Comparison of ENCODE assay signal across 1 cellular context in the genomic region with DNA sequence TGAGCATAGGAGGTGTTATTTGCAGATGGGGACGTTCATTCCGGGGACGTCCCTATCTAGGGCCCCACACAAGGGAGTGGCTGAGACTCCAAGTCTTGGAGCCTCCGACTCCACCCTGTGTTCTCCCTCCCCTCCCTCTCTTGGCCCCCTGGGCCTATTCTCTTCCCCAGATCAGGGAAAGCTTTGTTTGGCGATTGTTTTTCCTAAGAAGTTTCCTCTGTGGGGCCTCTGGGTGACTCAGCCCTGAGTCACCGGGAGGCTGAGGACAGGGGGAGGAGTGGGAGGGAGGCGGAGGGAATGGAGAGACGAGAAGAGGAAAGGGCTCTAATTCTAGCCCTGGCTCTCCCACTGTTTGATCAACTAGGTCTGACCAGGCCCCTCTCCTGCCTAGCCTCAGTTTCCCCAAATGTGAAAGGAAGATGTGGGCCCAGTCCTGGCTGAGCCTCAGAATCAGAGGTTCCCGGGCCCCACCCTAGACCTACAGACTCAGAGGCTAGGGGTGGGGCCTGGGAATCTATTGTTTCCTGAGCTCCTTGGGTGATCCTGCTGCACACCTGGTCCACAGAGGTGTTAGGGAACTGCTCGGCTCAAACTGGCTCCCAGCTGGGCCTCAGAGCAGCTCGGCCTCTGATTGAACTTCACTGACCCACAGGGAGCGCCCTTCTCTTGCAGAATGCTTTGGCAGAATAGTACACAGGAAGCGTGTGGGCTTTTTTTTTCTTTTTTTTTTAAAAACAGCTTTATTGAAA.
TF ChIP-seq lines count a peak whose summit lies in the region.

No MANE protein-coding gene starts in this region.

TF ChIP-seq in HepG2, 621 proteins besides CTCF, POLR2A, EP300 and RAD21 (continued from another document and continues in another):
- no peak for TF ChIP-seq ZSCAN31 (CRISPR knock-in tag; IDR thresholded peaks at IDR 0.05; ENCODE audit: low read depth)
- no peak for TF ChIP-seq ZNF101 (CRISPR knock-in tag; IDR thresholded peaks at IDR 0.05; ENCODE audit: borderline replicate concordance, low read depth)
- no peak for TF ChIP-seq PITX1 (CRISPR knock-in tag; IDR thresholded peaks at IDR 0.05)
- TF ChIP-seq, protein P1, sequence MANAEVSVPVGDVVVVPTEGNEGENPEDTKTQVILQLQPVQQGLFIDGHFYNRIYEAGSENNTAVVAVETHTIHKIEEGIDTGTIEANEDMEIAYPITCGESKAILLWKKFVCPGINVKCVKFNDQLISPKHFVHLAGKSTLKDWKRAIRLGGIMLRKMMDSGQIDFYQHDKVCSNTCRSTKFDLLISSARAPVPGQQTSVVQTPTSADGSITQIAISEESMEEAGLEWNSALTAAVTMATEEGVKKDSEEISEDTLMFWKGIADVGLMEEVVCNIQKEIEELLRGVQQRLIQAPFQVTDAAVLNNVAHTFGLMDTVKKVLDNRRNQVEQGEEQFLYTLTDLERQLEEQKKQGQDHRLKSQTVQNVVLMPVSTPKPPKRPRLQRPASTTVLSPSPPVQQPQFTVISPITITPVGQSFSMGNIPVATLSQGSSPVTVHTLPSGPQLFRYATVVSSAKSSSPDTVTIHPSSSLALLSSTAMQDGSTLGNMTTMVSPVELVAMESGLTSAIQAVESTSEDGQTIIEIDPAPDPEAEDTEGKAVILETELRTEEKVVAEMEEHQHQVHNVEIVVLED (CRISPR knock-in tag; IDR thresholded peaks at IDR 0.05; ENCODE audit: borderline replicate concordance): no peak
- no peak for TF ChIP-seq ZNF549 (CRISPR knock-in tag; IDR thresholded peaks at IDR 0.05)
- no peak for TF ChIP-seq ZNF160 (CRISPR knock-in tag; IDR thresholded peaks at IDR 0.05)
- no peak for TF ChIP-seq ZNF788 (CRISPR knock-in tag; IDR thresholded peaks at IDR 0.05; ENCODE audit: borderline replicate concordance)
- TF ChIP-seq ZNF383 (CRISPR knock-in tag; IDR thresholded peaks at IDR 0.05; ENCODE audit: borderline replicate concordance): no peak
- TF ChIP-seq KLF11 (CRISPR knock-in tag; IDR thresholded peaks at IDR 0.05): no peak
- TF ChIP-seq TRIM24 (CRISPR knock-in tag; IDR thresholded peaks at IDR 0.05): no peak
- TF ChIP-seq PLRG1 (conservative IDR thresholded peaks at IDR 0.05): no peak
- TF ChIP-seq, protein P2, sequence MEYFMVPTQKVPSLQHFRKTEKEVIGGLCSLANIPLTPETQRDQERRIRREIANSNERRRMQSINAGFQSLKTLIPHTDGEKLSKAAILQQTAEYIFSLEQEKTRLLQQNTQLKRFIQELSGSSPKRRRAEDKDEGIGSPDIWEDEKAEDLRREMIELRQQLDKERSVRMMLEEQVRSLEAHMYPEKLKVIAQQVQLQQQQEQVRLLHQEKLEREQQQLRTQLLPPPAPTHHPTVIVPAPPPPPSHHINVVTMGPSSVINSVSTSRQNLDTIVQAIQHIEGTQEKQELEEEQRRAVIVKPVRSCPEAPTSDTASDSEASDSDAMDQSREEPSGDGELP (IDR thresholded peaks at IDR 0.05; ENCODE audit: borderline replicate concordance, low read depth): peak; percentile 62; the same call in 1 of the 2 replicates
- TF ChIP-seq, protein P3, sequence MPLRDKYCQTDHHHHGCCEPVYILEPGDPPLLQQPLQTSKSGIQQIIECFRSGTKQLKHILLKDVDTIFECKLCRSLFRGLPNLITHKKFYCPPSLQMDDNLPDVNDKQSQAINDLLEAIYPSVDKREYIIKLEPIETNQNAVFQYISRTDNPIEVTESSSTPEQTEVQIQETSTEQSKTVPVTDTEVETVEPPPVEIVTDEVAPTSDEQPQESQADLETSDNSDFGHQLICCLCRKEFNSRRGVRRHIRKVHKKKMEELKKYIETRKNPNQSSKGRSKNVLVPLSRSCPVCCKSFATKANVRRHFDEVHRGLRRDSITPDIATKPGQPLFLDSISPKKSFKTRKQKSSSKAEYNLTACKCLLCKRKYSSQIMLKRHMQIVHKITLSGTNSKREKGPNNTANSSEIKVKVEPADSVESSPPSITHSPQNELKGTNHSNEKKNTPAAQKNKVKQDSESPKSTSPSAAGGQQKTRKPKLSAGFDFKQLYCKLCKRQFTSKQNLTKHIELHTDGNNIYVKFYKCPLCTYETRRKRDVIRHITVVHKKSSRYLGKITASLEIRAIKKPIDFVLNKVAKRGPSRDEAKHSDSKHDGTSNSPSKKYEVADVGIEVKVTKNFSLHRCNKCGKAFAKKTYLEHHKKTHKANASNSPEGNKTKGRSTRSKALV (CRISPR knock-in tag; IDR thresholded peaks at IDR 0.05): no peak
- TF ChIP-seq, protein P4, sequence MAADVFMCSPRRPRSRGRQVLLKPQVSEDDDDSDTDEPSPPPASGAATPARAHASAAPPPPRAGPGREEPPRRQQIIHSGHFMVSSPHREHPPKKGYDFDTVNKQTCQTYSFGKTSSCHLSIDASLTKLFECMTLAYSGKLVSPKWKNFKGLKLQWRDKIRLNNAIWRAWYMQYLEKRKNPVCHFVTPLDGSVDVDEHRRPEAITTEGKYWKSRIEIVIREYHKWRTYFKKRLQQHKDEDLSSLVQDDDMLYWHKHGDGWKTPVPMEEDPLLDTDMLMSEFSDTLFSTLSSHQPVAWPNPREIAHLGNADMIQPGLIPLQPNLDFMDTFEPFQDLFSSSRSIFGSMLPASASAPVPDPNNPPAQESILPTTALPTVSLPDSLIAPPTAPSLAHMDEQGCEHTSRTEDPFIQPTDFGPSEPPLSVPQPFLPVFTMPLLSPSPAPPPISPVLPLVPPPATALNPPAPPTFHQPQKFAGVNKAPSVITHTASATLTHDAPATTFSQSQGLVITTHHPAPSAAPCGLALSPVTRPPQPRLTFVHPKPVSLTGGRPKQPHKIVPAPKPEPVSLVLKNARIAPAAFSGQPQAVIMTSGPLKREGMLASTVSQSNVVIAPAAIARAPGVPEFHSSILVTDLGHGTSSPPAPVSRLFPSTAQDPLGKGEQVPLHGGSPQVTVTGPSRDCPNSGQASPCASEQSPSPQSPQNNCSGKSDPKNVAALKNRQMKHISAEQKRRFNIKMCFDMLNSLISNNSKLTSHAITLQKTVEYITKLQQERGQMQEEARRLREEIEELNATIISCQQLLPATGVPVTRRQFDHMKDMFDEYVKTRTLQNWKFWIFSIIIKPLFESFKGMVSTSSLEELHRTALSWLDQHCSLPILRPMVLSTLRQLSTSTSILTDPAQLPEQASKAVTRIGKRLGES (CRISPR knock-in tag; IDR thresholded peaks at IDR 0.05; ENCODE audit: borderline replicate concordance): no peak
- no peak for TF ChIP-seq HNRNPH1 (optimal IDR thresholded peaks at IDR 0.05; ENCODE audit: low read depth, low read length)
- TF ChIP-seq ZNF562 (CRISPR knock-in tag; IDR thresholded peaks at IDR 0.05; ENCODE audit: borderline replicate concordance): no peak
- TF ChIP-seq, protein P5, sequence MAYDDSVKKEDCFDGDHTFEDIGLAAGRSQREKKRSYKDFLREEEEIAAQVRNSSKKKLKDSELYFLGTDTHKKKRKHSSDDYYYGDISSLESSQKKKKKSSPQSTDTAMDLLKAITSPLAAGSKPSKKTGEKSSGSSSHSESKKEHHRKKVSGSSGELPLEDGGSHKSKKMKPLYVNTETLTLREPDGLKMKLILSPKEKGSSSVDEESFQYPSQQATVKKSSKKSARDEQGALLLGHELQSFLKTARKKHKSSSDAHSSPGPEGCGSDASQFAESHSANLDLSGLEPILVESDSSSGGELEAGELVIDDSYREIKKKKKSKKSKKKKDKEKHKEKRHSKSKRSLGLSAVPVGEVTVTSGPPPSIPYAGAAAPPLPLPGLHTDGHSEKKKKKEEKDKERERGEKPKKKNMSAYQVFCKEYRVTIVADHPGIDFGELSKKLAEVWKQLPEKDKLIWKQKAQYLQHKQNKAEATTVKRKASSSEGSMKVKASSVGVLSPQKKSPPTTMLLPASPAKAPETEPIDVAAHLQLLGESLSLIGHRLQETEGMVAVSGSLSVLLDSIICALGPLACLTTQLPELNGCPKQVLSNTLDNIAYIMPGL (CRISPR knock-in tag; IDR thresholded peaks at IDR 0.05; ENCODE audit: borderline replicate concordance in 1 of 2, low read depth in 1 of 2): peak; percentile 7 to 16; a peak in 1 of 4 replicates
- peak; percentile 45; the same call in 1 of the 2 replicates for TF ChIP-seq KDM6A (CRISPR knock-in tag; IDR thresholded peaks at IDR 0.05; ENCODE audit: low read depth)
- TF ChIP-seq, protein P6, sequence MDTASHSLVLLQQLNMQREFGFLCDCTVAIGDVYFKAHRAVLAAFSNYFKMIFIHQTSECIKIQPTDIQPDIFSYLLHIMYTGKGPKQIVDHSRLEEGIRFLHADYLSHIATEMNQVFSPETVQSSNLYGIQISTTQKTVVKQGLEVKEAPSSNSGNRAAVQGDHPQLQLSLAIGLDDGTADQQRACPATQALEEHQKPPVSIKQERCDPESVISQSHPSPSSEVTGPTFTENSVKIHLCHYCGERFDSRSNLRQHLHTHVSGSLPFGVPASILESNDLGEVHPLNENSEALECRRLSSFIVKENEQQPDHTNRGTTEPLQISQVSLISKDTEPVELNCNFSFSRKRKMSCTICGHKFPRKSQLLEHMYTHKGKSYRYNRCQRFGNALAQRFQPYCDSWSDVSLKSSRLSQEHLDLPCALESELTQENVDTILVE (CRISPR knock-in tag; IDR thresholded peaks at IDR 0.05): no peak
- no peak for TF ChIP-seq MAF1 (CRISPR knock-in tag; IDR thresholded peaks at IDR 0.05; ENCODE audit: borderline replicate concordance)
- TF ChIP-seq, protein P7, sequence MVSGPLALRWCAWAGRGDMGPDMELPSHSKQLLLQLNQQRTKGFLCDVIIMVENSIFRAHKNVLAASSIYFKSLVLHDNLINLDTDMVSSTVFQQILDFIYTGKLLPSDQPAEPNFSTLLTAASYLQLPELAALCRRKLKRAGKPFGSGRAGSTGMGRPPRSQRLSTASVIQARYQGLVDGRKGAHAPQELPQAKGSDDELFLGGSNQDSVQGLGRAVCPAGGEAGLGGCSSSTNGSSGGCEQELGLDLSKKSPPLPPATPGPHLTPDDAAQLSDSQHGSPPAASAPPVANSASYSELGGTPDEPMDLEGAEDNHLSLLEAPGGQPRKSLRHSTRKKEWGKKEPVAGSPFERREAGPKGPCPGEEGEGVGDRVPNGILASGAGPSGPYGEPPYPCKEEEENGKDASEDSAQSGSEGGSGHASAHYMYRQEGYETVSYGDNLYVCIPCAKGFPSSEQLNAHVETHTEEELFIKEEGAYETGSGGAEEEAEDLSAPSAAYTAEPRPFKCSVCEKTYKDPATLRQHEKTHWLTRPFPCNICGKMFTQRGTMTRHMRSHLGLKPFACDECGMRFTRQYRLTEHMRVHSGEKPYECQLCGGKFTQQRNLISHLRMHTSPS (CRISPR knock-in tag; IDR thresholded peaks at IDR 0.05; ENCODE audit: low read depth): no peak
- no peak for TF ChIP-seq MTF1 (CRISPR knock-in tag; IDR thresholded peaks at IDR 0.05)
- no peak for TF ChIP-seq POLR2AphosphoS5 (IDR thresholded peaks at IDR 0.05; ENCODE audit: low read depth, low read length)
- TF ChIP-seq KMT2B (CRISPR knock-in tag; IDR thresholded peaks at IDR 0.05): no peak
- no peak for TF ChIP-seq FOXM1 (CRISPR knock-in tag; IDR thresholded peaks at IDR 0.05)
- no peak for TF ChIP-seq GATA4 (IDR thresholded peaks at IDR 0.05; ENCODE audit: borderline replicate concordance, low read depth)
- peak; percentile 48 for TF ChIP-seq FOXA3 (CRISPR knock-in tag; IDR thresholded peaks at IDR 0.05)
- TF ChIP-seq, protein P8, sequence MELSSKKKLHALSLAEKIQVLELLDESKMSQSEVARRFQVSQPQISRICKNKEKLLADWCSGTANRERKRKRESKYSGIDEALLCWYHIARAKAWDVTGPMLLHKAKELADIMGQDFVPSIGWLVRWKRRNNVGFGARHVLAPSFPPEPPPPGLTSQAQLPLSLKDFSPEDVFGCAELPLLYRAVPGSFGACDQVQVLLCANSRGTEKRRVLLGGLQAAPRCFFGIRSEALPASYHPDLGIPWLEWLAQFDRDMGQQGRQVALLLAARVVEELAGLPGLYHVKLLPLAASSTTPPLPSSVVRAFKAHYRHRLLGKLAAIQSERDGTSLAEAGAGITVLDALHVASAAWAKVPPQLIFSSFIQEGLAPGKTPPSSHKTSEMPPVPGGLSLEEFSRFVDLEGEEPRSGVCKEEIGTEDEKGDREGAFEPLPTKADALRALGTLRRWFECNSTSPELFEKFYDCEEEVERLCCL (CRISPR knock-in tag; IDR thresholded peaks at IDR 0.05; ENCODE audit: borderline replicate concordance): no peak
- peak; percentile 30; the same call in 1 of the 2 replicates for TF ChIP-seq THAP11 (CRISPR knock-in tag; IDR thresholded peaks at IDR 0.05)
- TF ChIP-seq, protein P9, sequence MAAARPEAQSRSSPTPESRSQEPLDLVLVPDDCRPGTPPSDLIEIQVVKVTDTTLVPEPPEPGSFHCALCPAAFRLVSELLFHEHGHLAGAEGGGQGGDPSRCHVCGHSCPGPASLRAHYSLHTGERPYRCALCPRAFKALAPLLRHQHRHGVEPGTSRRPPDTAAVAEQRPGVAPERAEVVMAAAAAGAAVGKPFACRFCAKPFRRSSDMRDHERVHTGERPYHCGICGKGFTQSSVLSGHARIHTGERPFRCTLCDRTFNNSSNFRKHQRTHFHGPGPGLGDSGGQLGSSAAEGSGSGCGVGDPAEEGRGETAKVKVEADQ (CRISPR knock-in tag; IDR thresholded peaks at IDR 0.05; ENCODE audit: borderline replicate concordance): no peak
- no peak for TF ChIP-seq IRX3 (CRISPR knock-in tag; IDR thresholded peaks at IDR 0.05; ENCODE audit: borderline replicate concordance, low read depth)
- TF ChIP-seq REL (CRISPR knock-in tag; conservative IDR thresholded peaks at IDR 0.05): no peak
- TF ChIP-seq, protein P10, sequence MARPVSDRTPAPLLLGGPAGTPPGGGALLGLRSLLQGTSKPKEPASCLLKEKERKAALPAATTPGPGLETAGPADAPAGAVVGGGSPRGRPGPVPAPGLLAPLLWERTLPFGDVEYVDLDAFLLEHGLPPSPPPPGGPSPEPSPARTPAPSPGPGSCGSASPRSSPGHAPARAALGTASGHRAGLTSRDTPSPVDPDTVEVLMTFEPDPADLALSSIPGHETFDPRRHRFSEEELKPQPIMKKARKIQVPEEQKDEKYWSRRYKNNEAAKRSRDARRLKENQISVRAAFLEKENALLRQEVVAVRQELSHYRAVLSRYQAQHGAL (CRISPR knock-in tag; IDR thresholded peaks at IDR 0.05; ENCODE audit: not compliant biosample characterization): no peak
- TF ChIP-seq ZZZ3 (CRISPR knock-in tag; IDR thresholded peaks at IDR 0.05; ENCODE audit: borderline replicate concordance): no peak
